ENCODE assay signal across 8 cellular contexts in genomic region chr3:173395412-173396181, GRCh38. TPM values are rescaled to one million over a fixed set of nuclear protein-coding genes. Genes with fewer than 3 reads are reported as not detected.
DNase-seq lines count a peak whose midpoint lies in the region; ATAC-seq and TF ChIP-seq lines count a peak whose summit lies in the region.

No MANE protein-coding gene starts in this region.

- peaks cover 59% of the 10 kb centered on the region for H3K27me3 ChIP-seq in CD4-positive, alpha-beta T cell (ENCODE audit: control insufficient read depth, insufficient read depth, low read length)
- peaks cover 58% of the 10 kb centered on the region for H3K27me3 ChIP-seq in mononuclear cell (ENCODE audit: insufficient read depth, low read length)
- H3K27me3 ChIP-seq in stomach: peaks cover 0 to 33% (median 16%) of the 10 kb centered on the region in 3 donors

- peaks cover 80% of the 10 kb centered on the region for H3K27me3 Mint-ChIP-seq in CD4-positive, alpha-beta T cell

- H3K9me3 Mint-ChIP-seq in CD4-positive, alpha-beta T cell: no peaks in the 10 kb centered on the region

- TF ChIP-seq POLR2A in stomach (IDR thresholded peaks at IDR 0.05): peak in 1 of 4 donors; percentile 15

- peak overlapping the region; percentile 29 for H3K4me3 ChIP-seq in mononuclear cell (ENCODE audit: low read length)
- H3K4me3 ChIP-seq in stomach: peak overlapping the region; percentile 65 to 96 (median 72)

- intact Hi-C loops in CD4-positive, alpha-beta T cell (cut with DNase I, micrococcal nuclease): no loop called here
- intact Hi-C loops in stomach (cut with DNase I; ENCODE audit: low total_unique reads): no loop called here

- H3K4me1 Mint-ChIP-seq in CD4-positive, alpha-beta T cell (ENCODE audit: low read depth): peaks cover 34% of the 10 kb centered on the region

- POLR2A ChIA-PET in CD4-positive, alpha-beta T cell (lab: Charles Lee): no interaction called here

- TF ChIP-seq EP300 in stomach (IDR thresholded peaks at IDR 0.05): no peak

- H3K27ac Mint-ChIP-seq in CD4-positive, alpha-beta T cell: no peak overlapping the region

- no peaks in the 10 kb centered on the region for H3K36me3 ChIP-seq in stomach

- H3K9me3 ChIP-seq in CD4-positive, alpha-beta T cell (ENCODE audit: control insufficient read depth, low read length): no peaks in the 10 kb centered on the region
- H3K9me3 ChIP-seq in mononuclear cell (ENCODE audit: low read depth, low read length): no peaks in the 10 kb centered on the region
- H3K9me3 ChIP-seq in stomach: no peaks in the 10 kb centered on the region

- H3K27ac ChIP-seq in CD4-positive, alpha-beta T cell (ENCODE audit: low read depth, low read length): no peak overlapping the region
- H3K27ac ChIP-seq in stomach: peak overlapping the region; percentile 79 to 91 (median 84)

- DNase-seq in CD4-positive, alpha-beta T cell: peak in 6 of 10 experiments; percentile 0 to 37 (median 12)
- DNase-seq in NCI-H345 treated with DMSO at 0.1 percent for 48 hours (lab: John Stamatoyannopoulos, UW; ENCODE audit: unreplicated experiment) (peak; percentile 74), stomach (peak; percentile 78)
- peak; percentile 27 for DNase-seq in activated CD8-positive, alpha-beta memory T cell treated with anti-CD3 and anti-CD28 coated beads, Interleukin-2, amount 50 U/mL, for 4 hours

- no peak for TF ChIP-seq CTCF in CD4-positive, alpha-beta T cell (IDR thresholded peaks at IDR 0.05)
- no peak for TF ChIP-seq CTCF in stomach (IDR thresholded peaks at IDR 0.05)

- H3K4me1 ChIP-seq in mononuclear cell (ENCODE audit: insufficient read depth, low read length) (peaks cover 32% of the 10 kb centered on the region), stomach (peaks cover 0 to 42% (median 31%) of the 10 kb centered on the region in 4 donors)

- peak; percentile 63 for ATAC-seq in CD4-positive, alpha-beta T cell (ENCODE audit: poor library complexity)
- ATAC-seq in GM19328 (IDR thresholded peaks at IDR 0.05; ENCODE audit: unreplicated experiment) (peak; percentile 88), HG03432 (IDR thresholded peaks at IDR 0.05; ENCODE audit: unreplicated experiment) (peak; percentile 96), esophagus mucosa (peak; percentile 91)

- peak overlapping the region; percentile 66 for H3K4me3 Mint-ChIP-seq in CD4-positive, alpha-beta T cell

- 0 to 1% (median 1%) methylated on average over 56 to 71 of the region's 71 CpGs for WGBS in stomach, 5 donors

- no peaks in the 10 kb centered on the region for H3K36me3 Mint-ChIP-seq in CD4-positive, alpha-beta T cell (ENCODE audit: low read depth)

- CTCF ChIA-PET in CD4-positive, alpha-beta T cell (lab: Charles Lee): no interaction called here

RNA-seq across cellular contexts. Expression of gene NLGN1, which starts 1.9 kb away (rescaled TPM):
- total RNA-seq in CD4-positive, alpha-beta T cell: not detected
- total RNA-seq in esophagus mucosa: 0.44 TPM
- total RNA-seq in mononuclear cell: 0.10 TPM
- total RNA-seq in stomach: 10 to 100 TPM in 3 of 5 donors, 1 to 10 TPM in 1, not detected in 1; 4.8 to 45.2 (median 10.4) TPM
- under 1 TPM; 0.15 to 0.38 (median 0.37) TPM for polyA plus RNA-seq in stomach

Comparison
In these comparisons a context has a peak if more than half of its experiments do, and no peak if none do; other contexts are left out.
1. DNase-seq: peak in every context shown above with its lines; median percentile 78 in stomach; 74 in NCI-H345 treated with DMSO at 0.1 percent for 48 hours; 27 in activated CD8-positive, alpha-beta memory T cell treated with anti-CD3 and anti-CD28 coated beads, Interleukin-2, amount 50 U/mL, for 4 hours; 12 in CD4-positive, alpha-beta T cell.